Comparison of ENCODE assay signal across 14 cellular contexts in the genomic region with DNA sequence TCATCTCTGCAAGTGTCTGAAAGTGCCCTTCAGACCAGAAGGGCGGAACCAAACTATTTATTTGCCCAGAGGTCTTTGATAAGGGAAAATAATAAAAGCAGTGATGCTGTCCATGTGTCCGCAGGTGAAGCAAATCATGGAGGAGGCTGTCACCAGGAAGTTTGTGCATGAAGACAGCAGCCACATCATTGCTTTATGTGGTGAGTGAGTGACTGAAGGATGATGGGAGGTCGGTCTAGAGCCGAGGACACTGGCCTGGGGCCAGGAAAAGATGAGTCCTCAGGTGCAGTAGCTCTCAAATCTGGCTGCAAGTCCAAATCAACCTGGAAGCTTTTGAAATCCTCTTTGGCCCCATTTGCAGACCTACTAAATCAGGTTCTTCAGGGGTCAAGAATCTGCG. TPM values are rescaled to one million over a fixed set of nuclear protein-coding genes. Genes with fewer than 3 reads are reported as not detected.
DNase-seq lines count a peak whose midpoint lies in the region; ATAC-seq lines count a peak whose summit lies in the region.
"Had no signal": no experiment of that assay in that cellular context is flagged by ENCODE, and none has a peak within 500 bp of the region (broad histone marks: within the 10 kb centered on the region; RNA-seq: fewer than 3 reads in every experiment).

No MANE protein-coding gene starts in this region.

- H3K36me3 Mint-ChIP-seq in naive thymus-derived CD4-positive, alpha-beta T cell: peaks cover 0 to 16% (median 7%) of the 10 kb centered on the region in 5 donors

- no peaks in the 10 kb centered on the region for H3K27me3 Mint-ChIP-seq in naive thymus-derived CD4-positive, alpha-beta T cell

- peaks cover 0 to under 1% of the 10 kb centered on the region in 2 donors for H3K4me1 ChIP-seq in naive thymus-derived CD4-positive, alpha-beta T cell (ENCODE audit: control insufficient read depth in 2 of 2, insufficient read depth in 2 of 2, low read length in 2 of 2)

- peak; percentile 32 for ATAC-seq in naive thymus-derived CD4-positive, alpha-beta T cell

- H3K4me3 ChIP-seq in naive thymus-derived CD4-positive, alpha-beta T cell (ENCODE audit: low read length): no peak overlapping the region
- H3K4me3 ChIP-seq: adrenal gland had no signal

- CTCF ChIA-PET in naive thymus-derived CD4-positive, alpha-beta T cell (lab: Charles Lee): no interaction called here

- no peak overlapping the region for H3K4me3 Mint-ChIP-seq in naive thymus-derived CD4-positive, alpha-beta T cell
- H3K4me3 Mint-ChIP-seq: nephron progenitor cell had no signal

- no peaks in the 10 kb centered on the region for H3K27me3 ChIP-seq in naive thymus-derived CD4-positive, alpha-beta T cell (ENCODE audit: control insufficient read depth in 2 of 2, insufficient read depth in 2 of 2, low read length in 2 of 2)
- H3K27me3 ChIP-seq: adrenal gland had no signal

- H3K9me3 Mint-ChIP-seq in naive thymus-derived CD4-positive, alpha-beta T cell: no peaks in the 10 kb centered on the region
- H3K9me3 Mint-ChIP-seq: nephron progenitor cell had no signal

- DNase-seq in stimulated activated CD4-positive, alpha-beta T cell treated with anti-CD3 and anti-CD28 coated beads, Interleukin-15, amount 100 ng/mL, for 24 hours: peak; percentile 58
- no peak for DNase-seq in stimulated activated CD4-positive, alpha-beta T cell treated with anti-CD3 and anti-CD28 coated beads, Interleukin-12 subunit alpha, Interleukin-12 subunit beta, amount 100 ng/mL, for 4 hours
- DNase-seq in activated CD8-positive, alpha-beta memory T cell treated with anti-CD3 and anti-CD28 coated beads, Interleukin-2, amount 50 U/mL, for 4 hours: peak; percentile 71
- no peak for DNase-seq in naive thymus-derived CD4-positive, alpha-beta T cell
- DNase-seq in NCI-H2171 (lab: John Stamatoyannopoulos, UW): no peak
- DNase-seq in cerebellum (ENCODE audit: low spot score): no peak
- DNase-seq in germinal center (ENCODE audit: low spot score): no peak
- no peak for DNase-seq in superior temporal gyrus (ENCODE audit: extremely low spot score)
- DNase-seq: AML-193, DMS153, NCI-H146, nephron progenitor cell, SIG-M5 had no signal

- H3K36me3 ChIP-seq in naive thymus-derived CD4-positive, alpha-beta T cell (ENCODE audit: control insufficient read depth in 2 of 3, insufficient read depth in 3 of 3, low read length in 3 of 3): peaks cover 0 to 36% (median 4%) of the 10 kb centered on the region in 3 experiments

- H3K4me1 Mint-ChIP-seq in naive thymus-derived CD4-positive, alpha-beta T cell: peaks cover 7 to 26% (median 17%) of the 10 kb centered on the region in 7 donors

- POLR2A ChIA-PET in naive thymus-derived CD4-positive, alpha-beta T cell (lab: Charles Lee): interaction anchor here (1.0 kb wide), 1 partner anchor 12 kb away, joined by 4 read pairs; no protein-coding TSS in a partner anchor

- H3K27ac Mint-ChIP-seq in naive thymus-derived CD4-positive, alpha-beta T cell: peak overlapping the region in 1 of 9 donors; percentile 63
- H3K27ac Mint-ChIP-seq: nephron progenitor cell had no signal

- no peak overlapping the region for H3K27ac ChIP-seq in naive thymus-derived CD4-positive, alpha-beta T cell (ENCODE audit: low read depth, low read length)
- H3K27ac ChIP-seq: adrenal gland had no signal

- intact Hi-C loops in naive thymus-derived CD4-positive, alpha-beta T cell (cut with micrococcal nuclease): no loop called here

- no peaks in the 10 kb centered on the region for H3K9me3 ChIP-seq in naive thymus-derived CD4-positive, alpha-beta T cell (ENCODE audit: control insufficient read depth in 2 of 3, low read length in 3 of 3)
- H3K9me3 ChIP-seq: adrenal gland had no signal

RNA-seq across cellular contexts. Expression of a gene that starts 6.1 kb away (rescaled TPM):
- total RNA-seq in naive thymus-derived CD4-positive, alpha-beta T cell: 100 to 1,000 TPM in 4 of 5 experiments, 10 to 100 TPM in 1; 70.8 to 151 (median 138) TPM
- polyA plus RNA-seq in naive thymus-derived CD4-positive, alpha-beta T cell: 10 to 100 TPM in 1 of 2 donors, 1 to 10 TPM in 1; 9.4 to 22.7 TPM
- total RNA-seq in cerebellum: 51.6 TPM

RNA-seq across cellular contexts. Expression of a gene that starts 7.2 kb away (rescaled TPM):
- 10 to 100 TPM; 22.9 to 42.8 (median 30.0) TPM for total RNA-seq in naive thymus-derived CD4-positive, alpha-beta T cell
- polyA plus RNA-seq in naive thymus-derived CD4-positive, alpha-beta T cell: 10 to 100 TPM; 13.1 to 21.6 TPM
- total RNA-seq in cerebellum: 26.0 TPM

RNA-seq across cellular contexts. Expression of a gene that starts 39.7 kb away (rescaled TPM):
- total RNA-seq in naive thymus-derived CD4-positive, alpha-beta T cell: 10 to 100 TPM in 1 of 5 experiments, 1 to 10 TPM in 4; 3.1 to 16.0 (median 8.3) TPM
- 1 to 10 TPM; 5.2 to 9.6 TPM for polyA plus RNA-seq in naive thymus-derived CD4-positive, alpha-beta T cell
- total RNA-seq in cerebellum: 21.5 TPM

RNA-seq across cellular contexts. Expression of a gene that starts 39.8 kb away (rescaled TPM):
- 10 to 100 TPM; 45.6 to 65.3 (median 55.8) TPM for total RNA-seq in naive thymus-derived CD4-positive, alpha-beta T cell
- 10 to 100 TPM in 1 of 2 donors, 1 to 10 TPM in 1; 8.6 to 14.0 TPM for polyA plus RNA-seq in naive thymus-derived CD4-positive, alpha-beta T cell
- 22.3 TPM for total RNA-seq in cerebellum

RNA-seq across cellular contexts. Expression of a gene that starts 57.4 kb away (rescaled TPM):
- total RNA-seq in naive thymus-derived CD4-positive, alpha-beta T cell: 100 to 1,000 TPM in 1 of 5 experiments, 10 to 100 TPM in 4; 31.4 to 106 (median 55.5) TPM
- polyA plus RNA-seq in naive thymus-derived CD4-positive, alpha-beta T cell: 1 to 10 TPM in 1 of 2 donors, under 1 TPM in 1; 0.65 to 1.0 TPM
- total RNA-seq in cerebellum: 8.3 TPM

Comparison
In these comparisons a context has a peak if more than half of its experiments do, and no peak if none do; other contexts are left out.
1. DNase-seq: peak in stimulated activated CD4-positive, alpha-beta T cell treated with anti-CD3 and anti-CD28 coated beads, Interleukin-15, amount 100 ng/mL, for 24 hours (single experiment) and activated CD8-positive, alpha-beta memory T cell treated with anti-CD3 and anti-CD28 coated beads, Interleukin-2, amount 50 U/mL, for 4 hours (single experiment); none in stimulated activated CD4-positive, alpha-beta T cell treated with anti-CD3 and anti-CD28 coated beads, Interleukin-12 subunit alpha, Interleukin-12 subunit beta, amount 100 ng/mL, for 4 hours (single experiment), naive thymus-derived CD4-positive, alpha-beta T cell (0 of 9), NCI-H2171 (single experiment), cerebellum (single experiment), germinal center (single experiment) and superior temporal gyrus (single experiment).